In the genomic region with DNA sequence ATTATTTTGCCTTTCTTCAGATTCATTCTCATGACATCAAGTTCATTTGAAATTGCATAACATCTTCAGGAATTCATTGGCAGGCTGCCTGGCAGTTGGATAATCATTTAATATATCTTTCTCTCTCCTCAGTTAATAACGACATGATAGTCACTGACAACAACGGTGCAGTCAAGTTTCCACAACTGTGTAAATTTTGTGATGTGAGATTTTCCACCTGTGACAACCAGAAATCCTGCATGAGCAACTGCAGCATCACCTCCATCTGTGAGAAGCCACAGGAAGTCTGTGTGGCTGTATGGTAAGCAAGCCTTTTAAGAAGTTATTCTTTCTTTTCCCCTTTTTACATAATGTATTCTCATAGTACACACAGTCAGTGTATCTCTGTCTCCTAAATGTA, we compare ENCODE assay signal across 1 cellular context.
A peak's percentile ranks its signal among the peaks of the same experiment; 100 is the strongest.
TF ChIP-seq lines count a peak whose summit lies in the region.

No MANE protein-coding gene starts in this region.

TF ChIP-seq in IMR-90, 13 proteins besides CTCF, POLR2A, EP300 and RAD21:
- TF ChIP-seq ELK1 (IDR thresholded peaks at IDR 0.05; ENCODE audit: borderline replicate concordance, low read depth, low read length) (no peak), RFX5 (IDR thresholded peaks at IDR 0.05; ENCODE audit: low read depth, low read length) (no peak), CEBPB (IDR thresholded peaks at IDR 0.05; ENCODE audit: low read depth, low read length) (peak; percentile 91)
- TF ChIP-seq, protein P1, sequence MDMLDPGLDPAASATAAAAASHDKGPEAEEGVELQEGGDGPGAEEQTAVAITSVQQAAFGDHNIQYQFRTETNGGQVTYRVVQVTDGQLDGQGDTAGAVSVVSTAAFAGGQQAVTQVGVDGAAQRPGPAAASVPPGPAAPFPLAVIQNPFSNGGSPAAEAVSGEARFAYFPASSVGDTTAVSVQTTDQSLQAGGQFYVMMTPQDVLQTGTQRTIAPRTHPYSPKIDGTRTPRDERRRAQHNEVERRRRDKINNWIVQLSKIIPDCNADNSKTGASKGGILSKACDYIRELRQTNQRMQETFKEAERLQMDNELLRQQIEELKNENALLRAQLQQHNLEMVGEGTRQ (IDR thresholded peaks at IDR 0.05; ENCODE audit: low read depth, low read length), result no peak
